8 cellular contexts compared by ENCODE assay signal in genomic region chr13:42110410-42111155, GRCh38.
DNase-seq lines count a peak whose midpoint lies in the region; ATAC-seq and TF ChIP-seq lines count a peak whose summit lies in the region.

No MANE protein-coding gene starts in this region.

- H3K27ac ChIP-seq in CD4-positive, alpha-beta T cell (ENCODE audit: low read depth, low read length) = no peak overlapping the region
- H3K27ac ChIP-seq in VCaP = no peak overlapping the region

- no peaks in the 10 kb centered on the region for H3K9me3 ChIP-seq in CD4-positive, alpha-beta T cell (ENCODE audit: control insufficient read depth, low read length)

- peak; percentile 74 for ATAC-seq in CD4-positive, alpha-beta T cell (ENCODE audit: poor library complexity)
- peak; percentile 75 for ATAC-seq in omental fat pad (ENCODE audit: low FRiP score)
- ATAC-seq in GM18511 (IDR thresholded peaks at IDR 0.05; ENCODE audit: unreplicated experiment) = no peak
- no peak for ATAC-seq in stimulated activated memory B cell treated with anti-CD40 and anti-IgM and Interleukin-4, amounts not matched to agents 10 μg/mL and 1 μg/mL and 100 μg/mL, for 72 hours

- no peaks in the 10 kb centered on the region for H3K27me3 ChIP-seq in CD4-positive, alpha-beta T cell (ENCODE audit: control insufficient read depth, insufficient read depth, low read length)

- peak in 3 of 10 experiments; percentile 8 to 38 (median 17) for DNase-seq in CD4-positive, alpha-beta T cell
- DNase-seq in GM19238 (ENCODE audit: insufficient read length, low spot score) (peak; percentile 10), NCI-H2171 (lab: John Stamatoyannopoulos, UW) (peak; percentile 20), fibroblast of mammary gland (ENCODE audit: low read depth) (peak; percentile 84), omental fat pad (ENCODE audit: low spot score) (no peak)

- H3K27ac Mint-ChIP-seq in CD4-positive, alpha-beta T cell = no peak overlapping the region
- H3K27ac Mint-ChIP-seq in stimulated activated memory B cell treated with anti-CD40 and anti-IgM and Interleukin-4, amounts not matched to agents 10 μg/mL and 1 μg/mL and 100 μg/mL, for 72 hours = no peak overlapping the region

- H3K27me3 Mint-ChIP-seq in CD4-positive, alpha-beta T cell = no peaks in the 10 kb centered on the region
- no peaks in the 10 kb centered on the region for H3K27me3 Mint-ChIP-seq in stimulated activated memory B cell treated with anti-CD40 and anti-IgM and Interleukin-4, amounts not matched to agents 10 μg/mL and 1 μg/mL and 100 μg/mL, for 72 hours

- POLR2A ChIA-PET in CD4-positive, alpha-beta T cell (lab: Charles Lee) = interaction anchor here (1.5 kb wide), 1 partner anchor 443 kb away, joined by 4 read pairs; no protein-coding TSS in a partner anchor

- H3K4me3 Mint-ChIP-seq in CD4-positive, alpha-beta T cell = no peak overlapping the region
- no peak overlapping the region for H3K4me3 Mint-ChIP-seq in stimulated activated memory B cell treated with anti-CD40 and anti-IgM and Interleukin-4, amounts not matched to agents 10 μg/mL and 1 μg/mL and 100 μg/mL, for 72 hours

- intact Hi-C loops in CD4-positive, alpha-beta T cell (cut with DNase I, micrococcal nuclease) = loop anchor here (1.0 to 10.0 kb wide), 8 partner anchors 205 to 1036 kb away; no protein-coding TSS in a partner anchor

- no peak overlapping the region for H3K4me3 ChIP-seq in fibroblast of mammary gland (ENCODE audit: control insufficient read depth, low read depth, low read length)

- peak; percentile 85 for TF ChIP-seq CTCF in CD4-positive, alpha-beta T cell (IDR thresholded peaks at IDR 0.05)
- TF ChIP-seq CTCF in VCaP (conservative IDR thresholded peaks at IDR 0.05) (peak; percentile 78), fibroblast of mammary gland (conservative IDR thresholded peaks at IDR 0.05; ENCODE audit: control insufficient read depth, insufficient read depth, low read depth, low read length) (peak; percentile 69), omental fat pad (IDR thresholded peaks at IDR 0.05) (peak in 2 of 3 donors; percentile 28 to 66)

- CTCF ChIA-PET in CD4-positive, alpha-beta T cell (lab: Charles Lee) = interaction anchor here (1.0 to 2.9 kb wide), 4 partner anchors 205 to 443 kb away, joined by 3 to 10 read pairs (median 5); no protein-coding TSS in a partner anchor

- no peaks in the 10 kb centered on the region for H3K9me3 Mint-ChIP-seq in CD4-positive, alpha-beta T cell
- H3K9me3 Mint-ChIP-seq in stimulated activated memory B cell treated with anti-CD40 and anti-IgM and Interleukin-4, amounts not matched to agents 10 μg/mL and 1 μg/mL and 100 μg/mL, for 72 hours = no peaks in the 10 kb centered on the region

- peaks cover 7% of the 10 kb centered on the region for H3K4me1 Mint-ChIP-seq in CD4-positive, alpha-beta T cell (ENCODE audit: low read depth)
- H3K4me1 Mint-ChIP-seq in stimulated activated memory B cell treated with anti-CD40 and anti-IgM and Interleukin-4, amounts not matched to agents 10 μg/mL and 1 μg/mL and 100 μg/mL, for 72 hours = peaks cover 6% of the 10 kb centered on the region

- no peaks in the 10 kb centered on the region for H3K36me3 Mint-ChIP-seq in CD4-positive, alpha-beta T cell (ENCODE audit: low read depth)
- no peaks in the 10 kb centered on the region for H3K36me3 Mint-ChIP-seq in stimulated activated memory B cell treated with anti-CD40 and anti-IgM and Interleukin-4, amounts not matched to agents 10 μg/mL and 1 μg/mL and 100 μg/mL, for 72 hours

Comparison
In these comparisons a context has a peak if more than half of its experiments do, and no peak if none do; other contexts are left out.
1. ATAC-seq: peak in CD4-positive, alpha-beta T cell (single experiment) and omental fat pad (single experiment); none in GM18511 (single experiment) and stimulated activated memory B cell treated with anti-CD40 and anti-IgM and Interleukin-4, amounts not matched to agents 10 μg/mL and 1 μg/mL and 100 μg/mL, for 72 hours (single experiment).
2. Peak in every context shown above with its lines, with median percentiles within 50 percentile points of each other: CTCF ChIP-seq.